ENCODE assay signal across 20 cellular contexts in genomic region chr7:31741852-31742251, GRCh38. TPM values are rescaled to one million over a fixed set of nuclear protein-coding genes. Genes with fewer than 3 reads are reported as not detected.
A peak's percentile ranks its signal among the peaks of the same experiment; 100 is the strongest.
DNase-seq lines count a peak whose midpoint lies in the region; ATAC-seq, FAIRE-seq and TF ChIP-seq lines count a peak whose summit lies in the region.
"Had no signal": no experiment of that assay in that cellular context is flagged by ENCODE, and none has a peak within 500 bp of the region (broad histone marks: within the 10 kb centered on the region; RNA-seq: fewer than 3 reads in every experiment).

No MANE protein-coding gene starts in this region.

- H3K27me3 Mint-ChIP-seq in progenitor cell of endocrine pancreas = peaks cover 31% of the 10 kb centered on the region

- no peak for ATAC-seq in GM21529 (IDR thresholded peaks at IDR 0.05; ENCODE audit: unreplicated experiment)
- ATAC-seq: GM23338 had no signal

- H2AFZ ChIP-seq in mammary epithelial cell (ENCODE audit: low read depth, low read length) (peak overlapping the region; percentile 61), endothelial cell of umbilical vein (ENCODE audit: low read depth, low read length) (no peak overlapping the region), GM23248 (no peak overlapping the region)
- H2AFZ ChIP-seq: GM23338 had no signal

- no peaks in the 10 kb centered on the region for H3K9me1 ChIP-seq in endothelial cell of umbilical vein (replicated peaks; ENCODE audit: control insufficient read depth, extremely low read depth, insufficient read depth, low read length)

- H4K20me1 ChIP-seq in mammary epithelial cell (ENCODE audit: insufficient read depth, low read length) = no peaks in the 10 kb centered on the region
- no peaks in the 10 kb centered on the region for H4K20me1 ChIP-seq in endothelial cell of umbilical vein (replicated peaks; ENCODE audit: control insufficient read depth, extremely low read depth, insufficient read depth, low read length)
- no peaks in the 10 kb centered on the region for H4K20me1 ChIP-seq in GM23248 (ENCODE audit: insufficient read depth)

- H3K9me3 ChIP-seq in mammary epithelial cell (replicated peaks; ENCODE audit: insufficient read depth, low read length) (no peaks in the 10 kb centered on the region), breast epithelium (no peaks in the 10 kb centered on the region), endothelial cell of umbilical vein (replicated peaks; ENCODE audit: control insufficient read depth, insufficient read depth, low read length) (no peaks in the 10 kb centered on the region), GM23248 (ENCODE audit: low read depth) (no peaks in the 10 kb centered on the region)
- H3K9me3 ChIP-seq: Caco-2 had no signal

- H3K36me3 Mint-ChIP-seq in progenitor cell of endocrine pancreas (ENCODE audit: insufficient read depth) = no peaks in the 10 kb centered on the region
- H3K36me3 Mint-ChIP-seq: CD14-positive monocyte; CD8-positive, alpha-beta memory T cell; IgD-negative memory B cell had no signal

- TF ChIP-seq CTCF in mammary epithelial cell (conservative IDR thresholded peaks at IDR 0.05 in 1 of 2, IDR thresholded peaks at IDR 0.05 in 1 of 2; ENCODE audit: extremely low read depth in 1 of 2, insufficient read depth in 1 of 2, low read depth in 1 of 2, low read length in 2 of 2) (no peak), breast epithelium (IDR thresholded peaks at IDR 0.05) (no peak), endothelial cell of umbilical vein (IDR thresholded peaks at IDR 0.05; ENCODE audit: extremely low read depth in 1 of 2, insufficient read depth in 1 of 2, low read depth in 1 of 2, low read length in 2 of 2) (no peak), RWPE1 (conservative IDR thresholded peaks at IDR 0.05; ENCODE audit: low read depth) (no peak), progenitor cell of endocrine pancreas (IDR thresholded peaks at IDR 0.05; ENCODE audit: unreplicated experiment) (no peak)

- H3K36me3 ChIP-seq in mammary epithelial cell (ENCODE audit: insufficient read depth, low read length) (no peaks in the 10 kb centered on the region), breast epithelium (no peaks in the 10 kb centered on the region), endothelial cell of umbilical vein (ENCODE audit: control insufficient read depth in 2 of 2, extremely low read depth in 1 of 2, insufficient read depth in 2 of 2, low read length in 2 of 2) (no peaks in the 10 kb centered on the region), GM23248 (ENCODE audit: low read depth) (no peaks in the 10 kb centered on the region)

- dilution Hi-C loops in mammary epithelial cell (cut with HindIII; ENCODE audit: low sequenced_read_pairs) = loop anchor here (25.0 kb wide), 1 partner anchor 605 kb away; no protein-coding TSS in a partner anchor
- dilution Hi-C loops in endothelial cell of umbilical vein (cut with MboI; ENCODE audit: extremely low pct_ligation_motif_present, low sequenced_read_pairs) = no loop called here

- CTCF ChIA-PET in mammary epithelial cell (lab: Charles Lee; ENCODE audit: low non-redundant PET) = interaction anchor here (0.5 to 0.6 kb wide), 2 partner anchors 92 to 468 kb away, joined by 4 to 5 read pairs; no protein-coding TSS in a partner anchor
- CTCF ChIA-PET in endothelial cell of umbilical vein (lab: Charles Lee) = interaction anchor here (0.6 to 2.9 kb wide), 9 partner anchors 8 to 738 kb away, joined by 3 to 21 read pairs (median 6); no protein-coding TSS in a partner anchor
- CTCF ChIA-PET in RWPE1 (lab: Yijun Ruan, JAX) = interaction anchor here (1.0 to 2.0 kb wide), 2 partner anchors 462 to 533 kb away, joined by 3 to 9 read pairs; no protein-coding TSS in a partner anchor

- H3K9me2 ChIP-seq in GM23248 (ENCODE audit: insufficient read depth) = no peaks in the 10 kb centered on the region

- no peak overlapping the region for H3K4me3 Mint-ChIP-seq in progenitor cell of endocrine pancreas (ENCODE audit: low read depth)
- H3K4me3 Mint-ChIP-seq: CD8-positive, alpha-beta memory T cell; GM23338; IgD-negative memory B cell had no signal

- peaks cover 9% of the 10 kb centered on the region for H3K4me1 ChIP-seq in mammary epithelial cell (ENCODE audit: insufficient read depth, low read length)
- H3K4me1 ChIP-seq in breast epithelium = no peaks in the 10 kb centered on the region
- no peaks in the 10 kb centered on the region for H3K4me1 ChIP-seq in endothelial cell of umbilical vein (ENCODE audit: control insufficient read depth, extremely low read depth, insufficient read depth, low read length)
- peaks cover 3% of the 10 kb centered on the region; the same call in 1 of the 2 replicates for H3K4me1 ChIP-seq in GM23248 (ENCODE audit: insufficient read depth)
- H3K4me1 ChIP-seq: Caco-2 had no signal

- TF ChIP-seq POLR2A in breast epithelium (IDR thresholded peaks at IDR 0.05) (no peak), endothelial cell of umbilical vein (IDR thresholded peaks at IDR 0.05; ENCODE audit: low read depth, low read length) (no peak)

- in situ Hi-C loops in mammary epithelial cell (cut with MboI; ENCODE audit: low sequenced_read_pairs in 2 of 2) = loop anchor here (5.0 to 25.0 kb wide), 5 partner anchors 423 to 745 kb away; partner anchors contain the start of genes AVL9 (in 1 of the 2) and LSM5 (in 1 of the 2)
- in situ Hi-C loops in GM23248 (cut with MboI) = loop anchor here (5.0 kb wide), 1 partner anchor 465 kb away; no protein-coding TSS in a partner anchor

- DNase-seq in mammary epithelial cell (peak; percentile 34), breast epithelium (ENCODE audit: low spot score in 2 of 2) (no peak), endothelial cell of umbilical vein (ENCODE audit: low read depth, low spot score) (no peak), kidney glomerular epithelial cell (lab: John Stamatoyannopoulos, UW) (peak; percentile 8), RWPE1 (ENCODE audit: low spot score) (no peak), progenitor cell of endocrine pancreas (ENCODE audit: low spot score, unreplicated experiment) (no peak), GM23248 (no peak)
- DNase-seq: Caco-2; CD8-positive, alpha-beta memory T cell; GF-D8; H7 had no signal

- H3K27me3 ChIP-seq in mammary epithelial cell (ENCODE audit: insufficient read depth, low read length) (no peaks in the 10 kb centered on the region), breast epithelium (no peaks in the 10 kb centered on the region), endothelial cell of umbilical vein (ENCODE audit: control insufficient read depth in 2 of 2, insufficient read depth in 2 of 2, low read length in 2 of 2) (peaks cover 3 to 5% of the 10 kb centered on the region in 2 experiments), GM23248 (replicated peaks; ENCODE audit: insufficient read depth) (peaks cover 6% of the 10 kb centered on the region; the same call in 1 of the 2 replicates)

- FAIRE-seq in endothelial cell of umbilical vein (lab: Jason Lieb, UNC) = peak; percentile 61
- FAIRE-seq: GM19239 had no signal

- no peaks in the 10 kb centered on the region for H3K79me2 ChIP-seq in mammary epithelial cell (ENCODE audit: insufficient read depth, low read length)
- H3K79me2 ChIP-seq in endothelial cell of umbilical vein (ENCODE audit: control insufficient read depth, insufficient read depth, low read length) = no peaks in the 10 kb centered on the region
- H3K79me2 ChIP-seq in GM23248 (ENCODE audit: insufficient read depth) = no peaks in the 10 kb centered on the region

- H3K4me2 ChIP-seq in mammary epithelial cell (ENCODE audit: insufficient read depth, low read depth, low read length) (no peak overlapping the region), endothelial cell of umbilical vein (ENCODE audit: insufficient read depth, low read length) (no peak overlapping the region), GM23248 (ENCODE audit: unreplicated experiment) (no peak overlapping the region)
- H3K4me2 ChIP-seq: GM23338 had no signal

- no peak overlapping the region for H3K27ac Mint-ChIP-seq in progenitor cell of endocrine pancreas
- H3K27ac Mint-ChIP-seq: CD14-positive monocyte; CD8-positive, alpha-beta memory T cell; GM23338; IgD-negative memory B cell had no signal

- intact Hi-C loops in mammary epithelial cell (cut with micrococcal nuclease) (no loop called here), breast epithelium (cut with DNase I; ENCODE audit: low total_unique reads) (loop anchor here (10.0 kb wide), 1 partner anchor 463 kb away; no protein-coding TSS in a partner anchor), endothelial cell of umbilical vein (cut with micrococcal nuclease) (no loop called here)

- H3K9ac ChIP-seq in mammary epithelial cell (ENCODE audit: insufficient read depth, low read length) (no peak overlapping the region), endothelial cell of umbilical vein (replicated peaks; ENCODE audit: extremely low read depth, insufficient read depth, low read length) (no peak overlapping the region), GM23248 (no peak overlapping the region)

- H3K4me3 ChIP-seq in mammary epithelial cell (replicated peaks in 1 of 3; ENCODE audit: insufficient read depth in 1 of 3, low read depth in 2 of 3, low read length in 3 of 3) = no peak overlapping the region
- no peak overlapping the region for H3K4me3 ChIP-seq in breast epithelium
- H3K4me3 ChIP-seq in endothelial cell of umbilical vein (replicated peaks in 1 of 3; ENCODE audit: insufficient read depth in 1 of 3, low read depth in 1 of 3, low read length in 3 of 3) = no peak overlapping the region
- no peak overlapping the region for H3K4me3 ChIP-seq in GM23248
- H3K4me3 ChIP-seq: GM23338 had no signal

- BruUV-seq in mammary epithelial cell (replicated peaks; lab: Mats Ljungman, UMichigan) (no TSS peak), endothelial cell of umbilical vein (replicated peaks; lab: Mats Ljungman, UMichigan) (no TSS peak)

- WGBS in mammary epithelial cell (ENCODE audit: low coverage, missing lambda C conversion rate) = 54% methylated on average over 4 of the region's 4 CpGs
- 52% methylated on average over 4 of the region's 4 CpGs for WGBS in GM23248 (ENCODE audit: low coverage in 1 of 2, low lambda C conversion rate in 2 of 2, missing lambda C conversion rate in 2 of 2), 2 experiments

- POLR2A ChIA-PET in endothelial cell of umbilical vein (lab: Charles Lee) = no interaction called here
- POLR2A ChIA-PET in RWPE1 (lab: Yijun Ruan, JAX; ENCODE audit: low non-redundant PET) = no interaction called here

- no peaks in the 10 kb centered on the region for H3F3A ChIP-seq in GM23248 (ENCODE audit: insufficient read depth)

- H3K4me1 Mint-ChIP-seq in progenitor cell of endocrine pancreas (ENCODE audit: low read depth) = no peaks in the 10 kb centered on the region
- H3K4me1 Mint-ChIP-seq: CD14-positive monocyte; CD8-positive, alpha-beta memory T cell; GM23338; IgD-negative memory B cell had no signal

- no peaks in the 10 kb centered on the region for H3K9me3 Mint-ChIP-seq in progenitor cell of endocrine pancreas (ENCODE audit: low read depth)
- H3K9me3 Mint-ChIP-seq: CD14-positive monocyte, GM23338, IgD-negative memory B cell had no signal

- H3K27ac ChIP-seq in mammary epithelial cell (ENCODE audit: insufficient read depth, low read depth, low read length) (no peak overlapping the region), breast epithelium (no peak overlapping the region), endothelial cell of umbilical vein (ENCODE audit: insufficient read depth, low read depth, low read length) (no peak overlapping the region), RWPE1 (no peak overlapping the region), GM23248 (no peak overlapping the region)
- H3K27ac ChIP-seq: 22Rv1 had no signal

RNA-seq across cellular contexts. Expression of gene PPP1R17, which starts 54.8 kb away (rescaled TPM):
- total RNA-seq in mammary epithelial cell (not detected), breast epithelium (not detected), endothelial cell of umbilical vein (not detected in 2 replicates), progenitor cell of endocrine pancreas (0.96 and 1.2 TPM in 2 replicates)
- polyA plus RNA-seq in mammary epithelial cell (not detected), endothelial cell of umbilical vein (not detected in 2 replicates), GM23248 (2016; fragmentation: Nextera tagmentation; extraction: Ambion mirVana) (0.20 and 0.29 TPM in 2 replicates)
- polyA minus RNA-seq in mammary epithelial cell (not detected), endothelial cell of umbilical vein (not detected in 2 replicates)
- not detected in 2 replicates for polyA plus RNA-seq in endothelial cell of umbilical vein (2011; cell fraction: cytosol; rRNA removed)
- not detected in 2 replicates for polyA plus RNA-seq in endothelial cell of umbilical vein (2011; cell fraction: nucleus; rRNA removed)
- polyA plus RNA-seq in endothelial cell of umbilical vein (2012) = not detected in 2 replicates
- polyA minus RNA-seq in endothelial cell of umbilical vein (2011; cell fraction: cytosol; rRNA and poly(A)+ RNA removed) = not detected
- not detected in 2 replicates for polyA minus RNA-seq in endothelial cell of umbilical vein (2011; cell fraction: nucleus; rRNA and poly(A)+ RNA removed)
- not detected in 2 replicates for total RNA-seq in GM23248 (2014; rRNA removed; shearing (Covaris generic))
- total RNA-seq: A673; Caco-2; CD8-positive, alpha-beta memory T cell; HT-29 had no signal
- polyA plus RNA-seq: BJ; CD8-positive, alpha-beta memory T cell; IgD-negative memory B cell had no signal

Comparison
In these comparisons a context has a peak if more than half of its experiments do, and no peak if none do; other contexts are left out.
1. DNase-seq: peak in mammary epithelial cell (single experiment) and kidney glomerular epithelial cell (single experiment); none in breast epithelium (0 of 2), endothelial cell of umbilical vein (single experiment), RWPE1 (single experiment), progenitor cell of endocrine pancreas (single experiment) and GM23248 (single experiment).